1 cellular context compared by ENCODE assay signal in genomic region chr19:44746946-44747738, GRCh38.
TF ChIP-seq lines count a peak whose summit lies in the region.

No MANE protein-coding gene starts in this region.

TF ChIP-seq in HepG2, 621 proteins besides CTCF, POLR2A, EP300 and RAD21 (continued from another document and continues in another):
- TF ChIP-seq ZBTB40 (IDR thresholded peaks at IDR 0.05) (no peak), ZBTB40 (CRISPR knock-in tag; IDR thresholded peaks at IDR 0.05) (no peak), ISL2 (CRISPR knock-in tag; IDR thresholded peaks at IDR 0.05) (peak; percentile 45; the same call in 1 of the 2 replicates), ZNF331 (CRISPR knock-in tag; IDR thresholded peaks at IDR 0.05) (0 out of 2 replicates have a peak, but pooled peaks have one; percentile 18), AKAP8 (CRISPR knock-in tag; IDR thresholded peaks at IDR 0.05) (no peak), ZNF224 (CRISPR knock-in tag; IDR thresholded peaks at IDR 0.05) (no peak), ZBTB3 (CRISPR knock-in tag; IDR thresholded peaks at IDR 0.05; ENCODE audit: borderline replicate concordance, low read depth) (no peak), NCOR1 (IDR thresholded peaks at IDR 0.05; ENCODE audit: borderline replicate concordance, low read length) (peak; percentile 95), MLX (CRISPR knock-in tag; IDR thresholded peaks at IDR 0.05) (no peak), MNT (IDR thresholded peaks at IDR 0.05) (no peak), ZNF644 (CRISPR knock-in tag; IDR thresholded peaks at IDR 0.05; ENCODE audit: low read depth) (0 out of 2 replicates have a peak, but pooled peaks have one; percentile 14), ATF6 (CRISPR knock-in tag; conservative IDR thresholded peaks at IDR 0.05) (no peak), ELF4 (CRISPR knock-in tag; IDR thresholded peaks at IDR 0.05; ENCODE audit: borderline replicate concordance) (no peak), EEA1 (CRISPR knock-in tag; IDR thresholded peaks at IDR 0.05; ENCODE audit: borderline replicate concordance) (no peak), HDAC6 (IDR thresholded peaks at IDR 0.05; ENCODE audit: low read depth, low read length) (no peak), TMF1 (CRISPR knock-in tag; IDR thresholded peaks at IDR 0.05; ENCODE audit: low read depth) (no peak), MATR3 (CRISPR knock-in tag; IDR thresholded peaks at IDR 0.05) (no peak), ZNF629 (CRISPR knock-in tag; conservative IDR thresholded peaks at IDR 0.05) (peak; percentile 99), ZNF282 (IDR thresholded peaks at IDR 0.05; ENCODE audit: partially characterized antibody) (no peak), ZNF318 (CRISPR knock-in tag; IDR thresholded peaks at IDR 0.05) (no peak), NFE2 (CRISPR knock-in tag; IDR thresholded peaks at IDR 0.05) (no peak), GMEB2 (CRISPR knock-in tag; IDR thresholded peaks at IDR 0.05; ENCODE audit: low read depth) (no peak), PRPF4 (IDR thresholded peaks at IDR 0.05; ENCODE audit: low read depth, low read length, poor library complexity, severe bottlenecking) (no peak), ZNF543 (CRISPR knock-in tag; IDR thresholded peaks at IDR 0.05) (no peak), ZNF234 (CRISPR knock-in tag; conservative IDR thresholded peaks at IDR 0.05) (no peak), FOXJ3 (CRISPR knock-in tag; IDR thresholded peaks at IDR 0.05; ENCODE audit: borderline replicate concordance) (no peak), ZNF326 (CRISPR knock-in tag; IDR thresholded peaks at IDR 0.05; ENCODE audit: borderline replicate concordance) (no peak), YEATS4 (CRISPR knock-in tag; IDR thresholded peaks at IDR 0.05; ENCODE audit: borderline replicate concordance) (peak; percentile 35), ZNF24 (IDR thresholded peaks at IDR 0.05) (no peak), NFKB2 (CRISPR knock-in tag; IDR thresholded peaks at IDR 0.05; ENCODE audit: borderline replicate concordance) (no peak; the same call in 1 of the 2 replicates), ZNF773 (CRISPR knock-in tag; IDR thresholded peaks at IDR 0.05; ENCODE audit: borderline replicate concordance) (no peak)
